12 cellular contexts compared by ENCODE assay signal in genomic region chr10:108112218-108112617, GRCh38.
DNase-seq lines count a peak whose midpoint lies in the region; ATAC-seq and TF ChIP-seq lines count a peak whose summit lies in the region.
"Had no signal": no experiment of that assay in that cellular context is flagged by ENCODE, and none has a peak within 500 bp of the region (broad histone marks: within the 10 kb centered on the region; RNA-seq: fewer than 3 reads in every experiment).

No MANE protein-coding gene starts in this region.

- H3K36me3 ChIP-seq in NT2/D1 (ENCODE audit: insufficient read depth, insufficient read length, low read length): no peaks in the 10 kb centered on the region
- H3K36me3 ChIP-seq: spleen had no signal

- H3K9me3 Mint-ChIP-seq in endothelial cell (ENCODE audit: unreplicated experiment): no peaks in the 10 kb centered on the region

- H3K27ac Mint-ChIP-seq in endothelial cell (ENCODE audit: unreplicated experiment): no peak overlapping the region
- H3K27ac Mint-ChIP-seq: naive thymus-derived CD8-positive, alpha-beta T cell; T-helper 1 cell treated with Interleukin-12 subunit alpha and Interleukin-12 subunit beta and Interleukin-4 antibody, amounts not matched to agents 30 μg/mL and 1 μg/mL, for 36 hours had no signal

- ATAC-seq in HG03442 (IDR thresholded peaks at IDR 0.05; ENCODE audit: unreplicated experiment) (no peak), HG03354 (IDR thresholded peaks at IDR 0.05; ENCODE audit: poor library complexity, severe bottlenecking, unreplicated experiment) (no peak), GM18867 (IDR thresholded peaks at IDR 0.05; ENCODE audit: unreplicated experiment) (no peak)
- ATAC-seq: naive thymus-derived CD8-positive, alpha-beta T cell had no signal

- H3K9me3 ChIP-seq in NT2/D1 (ENCODE audit: insufficient read depth, low read length): no peaks in the 10 kb centered on the region

- peak; percentile 4 to 8 for DNase-seq in NCI-H526 (lab: John Stamatoyannopoulos, UW)
- DNase-seq in NCI-H526 treated with DMSO at 0.1 percent for 48 hours (lab: John Stamatoyannopoulos, UW): no peak
- DNase-seq in NT2/D1 (ENCODE audit: low read depth, low spot score): peak; percentile 6
- no peak for DNase-seq in endothelial cell (ENCODE audit: low spot score)
- DNase-seq in renal cortical epithelial cell (ENCODE audit: low read depth): peak; percentile 1
- DNase-seq: naive thymus-derived CD8-positive, alpha-beta T cell; spleen; stimulated activated CD8-positive, alpha-beta memory T cell treated with anti-CD3 and anti-CD28 coated beads, Interleukin-4, amount 100 ng/mL, for 48 hours had no signal

- H3K27me3 Mint-ChIP-seq in endothelial cell (ENCODE audit: unreplicated experiment): no peaks in the 10 kb centered on the region
- H3K27me3 Mint-ChIP-seq: naive thymus-derived CD8-positive, alpha-beta T cell had no signal

- H3K4me3 ChIP-seq in NT2/D1 (ENCODE audit: insufficient read length, low read depth): no peak overlapping the region
- H3K4me3 ChIP-seq: spleen had no signal

- H3K9ac ChIP-seq in NT2/D1 (ENCODE audit: insufficient read length, low read depth): no peak overlapping the region

- no peaks in the 10 kb centered on the region for H3K4me1 ChIP-seq in NT2/D1 (ENCODE audit: insufficient read depth, insufficient read length)
- H3K4me1 ChIP-seq: spleen had no signal

- peak; percentile 56 for TF ChIP-seq CTCF in endothelial cell (IDR thresholded peaks at IDR 0.05; ENCODE audit: unreplicated experiment)

- no peak overlapping the region for H3K4me3 Mint-ChIP-seq in endothelial cell (ENCODE audit: unreplicated experiment)
- H3K4me3 Mint-ChIP-seq: naive thymus-derived CD8-positive, alpha-beta T cell; T-helper 1 cell treated with Interleukin-12 subunit alpha and Interleukin-12 subunit beta and Interleukin-4 antibody, amounts not matched to agents 30 μg/mL and 1 μg/mL, for 36 hours had no signal

- H3K27me3 ChIP-seq in NT2/D1 (ENCODE audit: insufficient read depth, insufficient read length): no peaks in the 10 kb centered on the region
- H3K27me3 ChIP-seq: spleen had no signal

- H3K4me1 Mint-ChIP-seq in endothelial cell (ENCODE audit: unreplicated experiment): peaks cover 3% of the 10 kb centered on the region
- H3K4me1 Mint-ChIP-seq: naive thymus-derived CD8-positive, alpha-beta T cell had no signal

- no peaks in the 10 kb centered on the region for H3K36me3 Mint-ChIP-seq in endothelial cell (ENCODE audit: low read depth, unreplicated experiment)

Comparison
In these comparisons a context has a peak if more than half of its experiments do, and no peak if none do; other contexts are left out.
1. DNase-seq: peak in NCI-H526 (2 of 2), NT2/D1 (single experiment) and renal cortical epithelial cell (single experiment); none in NCI-H526 treated with DMSO at 0.1 percent for 48 hours (single experiment) and endothelial cell (single experiment).